In the genomic region with DNA sequence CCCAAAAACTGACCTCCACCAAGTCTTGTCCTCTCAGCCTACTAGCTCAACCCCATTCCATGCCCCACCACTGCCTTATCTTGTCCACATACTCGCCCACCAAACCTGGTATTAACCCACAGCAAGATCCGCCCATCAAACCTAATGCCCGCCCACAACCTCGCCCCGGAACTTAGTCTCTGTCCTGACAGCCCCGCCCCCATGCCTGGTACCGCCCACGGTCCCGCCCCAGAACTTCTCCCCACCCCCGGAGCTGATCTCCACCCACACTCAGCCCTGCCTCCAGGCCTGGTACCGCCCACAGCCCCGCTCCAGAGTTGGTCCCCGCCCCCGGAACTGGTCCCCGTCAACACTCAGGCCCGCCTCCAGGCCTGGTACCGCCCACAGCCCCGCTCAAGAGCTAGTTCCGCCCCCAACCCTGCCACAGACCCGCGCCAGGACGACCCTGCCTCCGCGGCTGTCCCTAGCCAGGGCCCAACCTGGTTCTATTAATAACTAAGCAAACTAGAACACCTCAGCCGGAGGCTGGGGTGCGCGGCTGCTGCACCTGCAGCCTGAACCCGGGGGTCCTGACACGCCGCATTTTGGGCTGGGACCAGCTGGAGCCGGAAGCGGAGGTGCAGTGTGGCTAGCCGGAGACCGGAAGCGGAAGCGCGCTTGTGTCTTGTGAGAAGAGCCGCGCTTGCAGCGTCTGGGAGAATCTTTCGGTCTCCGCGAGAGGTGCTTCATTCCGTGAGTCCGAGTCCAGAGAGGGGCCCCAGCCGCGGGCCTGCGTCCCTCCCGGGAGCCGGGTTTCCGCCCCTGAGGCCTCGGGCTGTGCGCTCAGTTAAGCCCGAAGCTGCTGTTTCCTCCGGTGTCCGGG, we compare ENCODE assay signal across 8 cellular contexts. TPM values are rescaled to one million over a fixed set of nuclear protein-coding genes. Genes with fewer than 3 reads are reported as not detected.
DNase-seq lines count a peak whose midpoint lies in the region; ATAC-seq and TF ChIP-seq lines count a peak whose summit lies in the region.

A gene (plus strand): TSS at position 662 of the 862 bp plus-strand sequence. CDS start 5,372 bp downstream, outside the sequence.

- H3K4me3 ChIP-seq in GM23338 (peak within 1 kb of the TSS; percentile 98), fibroblast of lung (replicated peaks in 1 of 4; ENCODE audit: control extremely low read depth in 1 of 4, insufficient read depth in 1 of 4, low read depth in 3 of 4, low read length in 4 of 4) (peak within 1 kb of the TSS; percentile 93 to 100 (median 98))
- peak within 1 kb of the TSS; percentile 100 for H3K4me3 ChIP-seq in naive thymus-derived CD4-positive, alpha-beta T cell (ENCODE audit: low read length)

- DNase-seq in Daoy (ENCODE audit: low read depth) (peak; percentile 99), GM23338 (ENCODE audit: low spot score) (peak; percentile 99), LHCN-M2 (ENCODE audit: low read depth) (peak; percentile 94), RPMI7951 (ENCODE audit: low read depth) (peak; percentile 95), fibroblast of lung (ENCODE audit: low read depth in 2 of 2) (peak; percentile 96)
- DNase-seq in activated T-helper 1 cell treated with anti-CD3 and anti-CD28 coated beads, Interleukin-2, amount 50 U/mL, for 16 hours (ENCODE audit: low read depth in 1 of 2, low spot score in 1 of 2), result peak; percentile 96 to 98
- DNase-seq in naive thymus-derived CD4-positive, alpha-beta T cell, result peak; percentile 93 to 100 (median 99)

- H3K27me3 ChIP-seq in GM23338 (ENCODE audit: insufficient read depth) (no peaks in the 10 kb centered on the region), fibroblast of lung (ENCODE audit: control insufficient read depth, insufficient read depth, low read length) (no peaks in the 10 kb centered on the region)
- no peaks in the 10 kb centered on the region for H3K27me3 ChIP-seq in naive thymus-derived CD4-positive, alpha-beta T cell (ENCODE audit: control insufficient read depth in 2 of 2, insufficient read depth in 2 of 2, low read length in 2 of 2)

- no peaks in the 10 kb centered on the region for H3F3A ChIP-seq in GM23338 (replicated peaks; ENCODE audit: low read depth)

- H3K27ac ChIP-seq in GM23338 (ENCODE audit: low read depth) (peak within 1 kb of the TSS; percentile 88), fibroblast of lung (ENCODE audit: insufficient read depth, low read length) (peak within 1 kb of the TSS; percentile 86)
- peak within 1 kb of the TSS; percentile 84 for H3K27ac ChIP-seq in naive thymus-derived CD4-positive, alpha-beta T cell (ENCODE audit: low read depth, low read length)

- intact Hi-C loops in naive thymus-derived CD4-positive, alpha-beta T cell (cut with micrococcal nuclease), result loop anchor here (1.0 to 10.0 kb wide), 5 partner anchors 14 to 1164 kb away; a partner anchor contains a TSS

- H2AFZ ChIP-seq in GM23338 (peak within 1 kb of the TSS; percentile 99), fibroblast of lung (ENCODE audit: low read length) (peak within 1 kb of the TSS; percentile 98)

- TF ChIP-seq CTCF in GM23338 (conservative IDR thresholded peaks at IDR 0.05; ENCODE audit: low read depth in 2 of 2) (no peak), fibroblast of lung (conservative IDR thresholded peaks at IDR 0.05 in 1 of 2, IDR thresholded peaks at IDR 0.05 in 1 of 2; ENCODE audit: low read depth in 1 of 2, low read length in 2 of 2) (no peak)

- H3K4me1 ChIP-seq in GM23338 (ENCODE audit: insufficient read depth), result no peaks in the 10 kb centered on the region
- no peaks in the 10 kb centered on the region for H3K4me1 ChIP-seq in fibroblast of lung (ENCODE audit: control insufficient read depth, extremely low read depth, insufficient read depth, low read length)
- H3K4me1 ChIP-seq in naive thymus-derived CD4-positive, alpha-beta T cell (ENCODE audit: control insufficient read depth in 2 of 2, insufficient read depth in 2 of 2, low read length in 2 of 2), result peaks cover 14% of the 10 kb centered on the region in 2 donors

- H3K9me2 ChIP-seq in GM23338 (ENCODE audit: insufficient read depth), result no peaks in the 10 kb centered on the region

- peak within 1 kb of the TSS; percentile 84 for H3K4me2 ChIP-seq in GM23338
- peak within 1 kb of the TSS; percentile 93 for H3K4me2 ChIP-seq in fibroblast of lung (ENCODE audit: extremely low read depth, insufficient read depth, low read length)

- H3K4me3 Mint-ChIP-seq in GM23338, result peak within 1 kb of the TSS; percentile 93
- H3K4me3 Mint-ChIP-seq in naive thymus-derived CD4-positive, alpha-beta T cell, result peak within 1 kb of the TSS; percentile 90 to 98 (median 94)
- H3K4me3 Mint-ChIP-seq in stimulated activated memory B cell treated with anti-CD40 and anti-IgM and Interleukin-4, amounts not matched to agents 10 μg/mL and 1 μg/mL and 100 μg/mL, for 72 hours, result peak within 1 kb of the TSS; percentile 96

- H3K27me3 Mint-ChIP-seq in GM23338 (ENCODE audit: insufficient read depth, low read depth, poor library complexity), result peaks cover 13% of the 10 kb centered on the region
- no peaks in the 10 kb centered on the region for H3K27me3 Mint-ChIP-seq in naive thymus-derived CD4-positive, alpha-beta T cell
- H3K27me3 Mint-ChIP-seq in stimulated activated memory B cell treated with anti-CD40 and anti-IgM and Interleukin-4, amounts not matched to agents 10 μg/mL and 1 μg/mL and 100 μg/mL, for 72 hours, result no peaks in the 10 kb centered on the region

- peak; percentile 98 for ATAC-seq in GM23338
- peak; percentile 99 for ATAC-seq in naive thymus-derived CD4-positive, alpha-beta T cell
- peak; percentile 99 for ATAC-seq in stimulated activated memory B cell treated with anti-CD40 and anti-IgM and Interleukin-4, amounts not matched to agents 10 μg/mL and 1 μg/mL and 100 μg/mL, for 72 hours

- no peaks in the 10 kb centered on the region; the same call in 2 of the 3 replicates for H3K4me1 Mint-ChIP-seq in GM23338
- H3K4me1 Mint-ChIP-seq in naive thymus-derived CD4-positive, alpha-beta T cell, result peaks cover 7 to 40% (median 19%) of the 10 kb centered on the region in 7 donors
- peaks cover 14% of the 10 kb centered on the region for H3K4me1 Mint-ChIP-seq in stimulated activated memory B cell treated with anti-CD40 and anti-IgM and Interleukin-4, amounts not matched to agents 10 μg/mL and 1 μg/mL and 100 μg/mL, for 72 hours

- CTCF ChIA-PET in naive thymus-derived CD4-positive, alpha-beta T cell (lab: Charles Lee), result interaction anchor here (0.6 to 1.2 kb wide), 5 partner anchors 9 to 331 kb away, joined by 3 read pairs; no protein-coding TSS in a partner anchor

- H3K79me2 ChIP-seq in GM23338 (replicated peaks; ENCODE audit: insufficient read depth) (peaks cover 12% of the 10 kb centered on the region; the same call in 1 of the 2 replicates), fibroblast of lung (ENCODE audit: control insufficient read depth, insufficient read depth, low read length) (peaks cover 9% of the 10 kb centered on the region)

- H3K9ac ChIP-seq in fibroblast of lung (ENCODE audit: insufficient read depth, low read length), result peak within 1 kb of the TSS; percentile 91

- H4K20me1 ChIP-seq in GM23338 (replicated peaks; ENCODE audit: insufficient read depth) (no peaks in the 10 kb centered on the region), fibroblast of lung (ENCODE audit: control insufficient read depth, extremely low read depth, insufficient read depth, low read length) (no peaks in the 10 kb centered on the region)

- H3K9me3 Mint-ChIP-seq in GM23338, result peaks cover 43% of the 10 kb centered on the region
- peaks cover 0 to 9% (median under 1%) of the 10 kb centered on the region in 11 donors for H3K9me3 Mint-ChIP-seq in naive thymus-derived CD4-positive, alpha-beta T cell
- H3K9me3 Mint-ChIP-seq in stimulated activated memory B cell treated with anti-CD40 and anti-IgM and Interleukin-4, amounts not matched to agents 10 μg/mL and 1 μg/mL and 100 μg/mL, for 72 hours, result peaks cover 3% of the 10 kb centered on the region

- H3K36me3 Mint-ChIP-seq in GM23338 (ENCODE audit: low read depth), result peaks cover 42% of the 10 kb centered on the region
- peaks cover 6 to 33% (median 20%) of the 10 kb centered on the region in 5 donors for H3K36me3 Mint-ChIP-seq in naive thymus-derived CD4-positive, alpha-beta T cell
- H3K36me3 Mint-ChIP-seq in stimulated activated memory B cell treated with anti-CD40 and anti-IgM and Interleukin-4, amounts not matched to agents 10 μg/mL and 1 μg/mL and 100 μg/mL, for 72 hours, result peaks cover 26% of the 10 kb centered on the region

- H3K36me3 ChIP-seq in GM23338 (ENCODE audit: insufficient read depth), result peaks cover 8% of the 10 kb centered on the region
- H3K36me3 ChIP-seq in fibroblast of lung (ENCODE audit: control insufficient read depth, insufficient read depth, low read length), result peaks cover 10% of the 10 kb centered on the region
- H3K36me3 ChIP-seq in naive thymus-derived CD4-positive, alpha-beta T cell (ENCODE audit: control insufficient read depth in 2 of 3, insufficient read depth in 3 of 3, low read length in 3 of 3), result peaks cover 11 to 36% (median 12%) of the 10 kb centered on the region in 3 experiments

- POLR2A ChIA-PET in naive thymus-derived CD4-positive, alpha-beta T cell (lab: Charles Lee), result interaction anchor here (0.6 to 3.1 kb wide), 23 partner anchors 8 to 800 kb away, joined by 3 to 23 read pairs (median 5); a partner anchor contains a TSS

- H3K9me3 ChIP-seq in fibroblast of lung (ENCODE audit: control insufficient read depth, insufficient read depth, low read depth, low read length), result no peaks in the 10 kb centered on the region
- H3K9me3 ChIP-seq in naive thymus-derived CD4-positive, alpha-beta T cell (ENCODE audit: control insufficient read depth in 2 of 3, low read length in 3 of 3), result no peaks in the 10 kb centered on the region

- peak within 1 kb of the TSS; percentile 97 for H3K27ac Mint-ChIP-seq in GM23338
- peak within 1 kb of the TSS; percentile 63 to 95 (median 94) for H3K27ac Mint-ChIP-seq in naive thymus-derived CD4-positive, alpha-beta T cell
- peak within 1 kb of the TSS; percentile 97 for H3K27ac Mint-ChIP-seq in stimulated activated memory B cell treated with anti-CD40 and anti-IgM and Interleukin-4, amounts not matched to agents 10 μg/mL and 1 μg/mL and 100 μg/mL, for 72 hours

TF ChIP-seq in GM23338, 12 proteins besides CTCF, POLR2A, EP300 and RAD21 (continues in another document):
- no peak for TF ChIP-seq EZH2 (IDR thresholded peaks at IDR 0.05; ENCODE audit: low read depth, unreplicated experiment)
- TF ChIP-seq JUNB (IDR thresholded peaks at IDR 0.05; ENCODE audit: unreplicated experiment), result no peak
- no peak for TF ChIP-seq STAT1 (IDR thresholded peaks at IDR 0.05; ENCODE audit: unreplicated experiment)

RNA-seq across cellular contexts. Expression of the gene that starts here (rescaled TPM):
- total RNA-seq in Daoy (2014; rRNA removed; shearing (Covaris generic)), result 8.8 and 9.2 TPM in 2 replicates
- 6.6 and 10.3 TPM in 2 replicates for total RNA-seq in GM23338 (2014; rRNA removed; shearing (Covaris generic))
- polyA plus RNA-seq in GM23338 (2016; fragmentation: Nextera tagmentation; extraction: Ambion mirVana), result 3.7 and 4.3 TPM in 2 replicates
- total RNA-seq in LHCN-M2 (2014; rRNA removed), result 8.1 and 9.5 TPM in 2 replicates
- polyA plus RNA-seq in LHCN-M2 (2012), result 3.5 TPM
- total RNA-seq in RPMI7951 (2014; rRNA removed; shearing (Covaris generic)), result 9.4 and 10.5 TPM in 2 replicates
- total RNA-seq in fibroblast of lung, result 18.3 and 18.5 TPM in 2 replicates
- polyA plus RNA-seq in fibroblast of lung, result 2.9 and 3.4 TPM in 2 replicates
- 2.6 and 3.4 TPM in 2 replicates for polyA plus RNA-seq in fibroblast of lung (2012)
- polyA minus RNA-seq in fibroblast of lung (ENCODE audit: low replicate concordance), result 14.6 and 16.2 TPM in 2 replicates
- total RNA-seq in naive thymus-derived CD4-positive, alpha-beta T cell, result 10 to 100 TPM; 11.7 to 36.2 (median 20.0) TPM
- polyA plus RNA-seq in naive thymus-derived CD4-positive, alpha-beta T cell, result 10 to 100 TPM in 1 of 2 donors, 1 to 10 TPM in 1; 5.4 to 14.0 TPM

Comparison
In these comparisons a context has a peak if more than half of its experiments do, and no peak if none do; other contexts are left out.
1. Peak in every context shown above with its lines: DNase-seq, ATAC-seq, H3K4me3 ChIP-seq and H3K27ac ChIP-seq.